In the genomic region with DNA sequence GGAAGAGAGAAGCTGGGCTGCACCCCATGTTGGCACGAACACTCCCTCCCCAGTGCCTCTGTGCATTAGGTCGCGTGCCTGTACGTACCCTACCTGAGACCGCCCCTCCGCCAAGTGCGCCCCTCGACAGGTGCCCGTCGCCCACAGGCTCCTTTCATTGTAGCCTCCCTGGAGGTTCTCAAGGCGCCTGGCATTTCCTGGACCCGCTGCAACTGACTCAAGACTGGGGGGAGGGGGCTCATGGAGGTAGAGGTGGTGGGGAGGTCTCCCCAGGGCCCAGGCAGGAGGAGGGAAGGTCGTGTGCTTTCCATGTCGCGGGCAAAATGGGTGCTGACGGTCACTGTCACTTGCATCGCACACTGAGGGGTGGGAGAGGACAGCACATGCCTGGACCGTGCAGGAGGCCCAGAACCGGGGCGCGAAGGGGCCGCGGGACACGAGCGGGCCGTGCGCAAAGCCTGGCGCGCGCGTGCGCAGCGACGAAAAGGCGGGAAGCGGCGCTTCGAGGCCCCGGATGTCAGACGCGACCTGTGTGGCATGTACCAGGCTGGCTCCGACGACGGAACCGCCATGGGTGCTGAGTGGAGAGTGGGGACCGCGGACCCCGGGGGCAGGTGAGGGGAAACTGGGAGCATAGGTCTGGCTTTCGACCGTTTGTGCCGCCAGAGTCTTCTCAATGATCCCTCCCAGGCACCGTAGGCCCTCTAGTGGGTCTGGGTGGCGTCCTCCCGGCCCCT, we compare ENCODE assay signal across 10 cellular contexts. TPM values are rescaled to one million over a fixed set of nuclear protein-coding genes. Genes with fewer than 3 reads are reported as not detected.
DNase-seq lines count a peak whose midpoint lies in the region; ATAC-seq and TF ChIP-seq lines count a peak whose summit lies in the region.
"Had no signal": no experiment of that assay in that cellular context is flagged by ENCODE, and none has a peak within 500 bp of the region (broad histone marks: within the 10 kb centered on the region; RNA-seq: fewer than 3 reads in every experiment).

No MANE protein-coding gene starts in this region.

- no peak overlapping the region for H2AFZ ChIP-seq in osteoblast (ENCODE audit: low read length)

- TF ChIP-seq CTCF in natural killer cell (IDR thresholded peaks at IDR 0.05) (no peak), osteoblast (IDR thresholded peaks at IDR 0.05; ENCODE audit: extremely low read depth, low read depth, low read length) (no peak), vagina (IDR thresholded peaks at IDR 0.05) (no peak)

- H3K9me3 Mint-ChIP-seq in natural killer cell = no peaks in the 10 kb centered on the region
- H3K9me3 Mint-ChIP-seq in natural killer cell treated with Interleukin-12 subunit alpha and Interleukin-12 subunit beta and Interleukin-15 and Interleukin-18, amount 100 ng/mL, for 72 hours = no peaks in the 10 kb centered on the region

- H3K27ac ChIP-seq in cingulate gyrus (ENCODE audit: low read depth, low read length) (peak overlapping the region; percentile 19), osteoblast (ENCODE audit: low read depth, low read length) (no peak overlapping the region), vagina (peak overlapping the region; percentile 99)

- H3K4me3 Mint-ChIP-seq in natural killer cell = peak overlapping the region; percentile 28
- H3K4me3 Mint-ChIP-seq in natural killer cell treated with Interleukin-12 subunit alpha and Interleukin-12 subunit beta and Interleukin-15 and Interleukin-18, amount 100 ng/mL, for 72 hours = no peak overlapping the region

- H3K4me1 Mint-ChIP-seq in natural killer cell = peaks cover 18 to 25% of the 10 kb centered on the region in 2 donors
- peaks cover 15 to 24% of the 10 kb centered on the region in 2 donors for H3K4me1 Mint-ChIP-seq in natural killer cell treated with Interleukin-12 subunit alpha and Interleukin-12 subunit beta and Interleukin-15 and Interleukin-18, amount 100 ng/mL, for 72 hours (ENCODE audit: low read depth in 2 of 2)

- H4K20me1 ChIP-seq in osteoblast (ENCODE audit: insufficient read depth, low read length) = peaks cover 32% of the 10 kb centered on the region

- H3K36me3 ChIP-seq in osteoblast (ENCODE audit: insufficient read depth, low read length) (peaks cover 5% of the 10 kb centered on the region), vagina (no peaks in the 10 kb centered on the region)

- H3K4me2 ChIP-seq in osteoblast (ENCODE audit: insufficient read depth, low read length) = no peak overlapping the region

- intact Hi-C loops in natural killer cell (cut with micrococcal nuclease) (no loop called here), vagina (cut with DNase I) (no loop called here)

- TF ChIP-seq POLR2A in vagina (IDR thresholded peaks at IDR 0.05) = no peak

- H3K27ac Mint-ChIP-seq in natural killer cell = no peak overlapping the region
- H3K27ac Mint-ChIP-seq in natural killer cell treated with Interleukin-12 subunit alpha and Interleukin-12 subunit beta and Interleukin-15 and Interleukin-18, amount 100 ng/mL, for 72 hours = no peak overlapping the region

- H3K4me3 ChIP-seq in osteoblast (ENCODE audit: insufficient read depth, low read length) (no peak overlapping the region), vagina (peak overlapping the region; percentile 47 to 50)

- no peaks in the 10 kb centered on the region for H3K27me3 ChIP-seq in osteoblast (ENCODE audit: insufficient read depth, low read length)
- H3K27me3 ChIP-seq in vagina = no peaks in the 10 kb centered on the region

- peaks cover 99% of the 10 kb centered on the region for H3K79me2 ChIP-seq in osteoblast (ENCODE audit: insufficient read depth, low read length)

- H3K9me3 ChIP-seq in osteoblast (ENCODE audit: low read depth, low read length) (no peaks in the 10 kb centered on the region), vagina (no peaks in the 10 kb centered on the region)

- H3K27me3 Mint-ChIP-seq in natural killer cell (ENCODE audit: low read depth in 2 of 2) = peaks cover 46 to 67% of the 10 kb centered on the region in 2 donors
- H3K27me3 Mint-ChIP-seq in natural killer cell treated with Interleukin-12 subunit alpha and Interleukin-12 subunit beta and Interleukin-15 and Interleukin-18, amount 100 ng/mL, for 72 hours = peaks cover 37 to 43% of the 10 kb centered on the region in 2 donors

- DNase-seq in natural killer cell = no peak
- no peak for DNase-seq in natural killer cell treated with Interleukin-12 subunit alpha and Interleukin-12 subunit beta and Interleukin-15 and Interleukin-18, amount 100 ng/mL, for 72 hours (ENCODE audit: low spot score)
- peak; percentile 73 for DNase-seq in osteoblast (ENCODE audit: insufficient read length, low spot score, missing footprints)
- DNase-seq in vagina (ENCODE audit: extremely low spot score in 2 of 2) = no peak
- DNase-seq in activated gamma-delta T cell treated with Interleukin-2 at 50 U/mL for 16 hours = no peak
- DNase-seq in RKO (ENCODE audit: low spot score) = no peak
- DNase-seq: NCI-H446 had no signal

- peaks cover 45% of the 10 kb centered on the region for H3K4me1 ChIP-seq in osteoblast (ENCODE audit: insufficient read depth, low read length)
- H3K4me1 ChIP-seq in vagina = peaks cover 97% of the 10 kb centered on the region

- H3K36me3 Mint-ChIP-seq in natural killer cell = no peaks in the 10 kb centered on the region
- H3K36me3 Mint-ChIP-seq in natural killer cell treated with Interleukin-12 subunit alpha and Interleukin-12 subunit beta and Interleukin-15 and Interleukin-18, amount 100 ng/mL, for 72 hours = no peaks in the 10 kb centered on the region

- no peak for ATAC-seq in natural killer cell
- no peak for ATAC-seq in natural killer cell treated with Interleukin-12 subunit alpha and Interleukin-12 subunit beta and Interleukin-15 and Interleukin-18, amount 100 ng/mL, for 72 hours
- ATAC-seq in HG03135 (IDR thresholded peaks at IDR 0.05; ENCODE audit: unreplicated experiment) = no peak
- ATAC-seq: SK-N-SH treated with all-trans-retinoic acid at 6 μM for 48 hours had no signal

RNA-seq across cellular contexts. Expression of a gene that starts 16.5 kb away (rescaled TPM):
- total RNA-seq in natural killer cell (1 to 10 TPM in 2 of 3 donors, under 1 TPM in 1; 0.61 to 2.1 (median 1.3) TPM), osteoblast (114 and 122 TPM in 2 replicates), vagina (81.8 TPM)
- under 1 TPM; 0.31 to 0.89 TPM for total RNA-seq in natural killer cell treated with Interleukin-12 subunit alpha and Interleukin-12 subunit beta and Interleukin-15 and Interleukin-18, amount 100 ng/mL, for 72 hours

RNA-seq across cellular contexts. Expression of a gene that starts 42.4 kb away (rescaled TPM):
- not detected for total RNA-seq in natural killer cell
- not detected for total RNA-seq in natural killer cell treated with Interleukin-12 subunit alpha and Interleukin-12 subunit beta and Interleukin-15 and Interleukin-18, amount 100 ng/mL, for 72 hours
- total RNA-seq in osteoblast = not detected in 2 replicates
- total RNA-seq in vagina = not detected

RNA-seq across cellular contexts. Expression of a gene that starts 54.8 kb away (rescaled TPM):
- total RNA-seq in natural killer cell = 1 to 10 TPM; 5.3 to 7.1 (median 5.7) TPM
- 10 to 100 TPM; 15.9 to 32.3 TPM for total RNA-seq in natural killer cell treated with Interleukin-12 subunit alpha and Interleukin-12 subunit beta and Interleukin-15 and Interleukin-18, amount 100 ng/mL, for 72 hours
- total RNA-seq in osteoblast = 15.2 and 16.8 TPM in 2 replicates
- total RNA-seq in vagina = 80.3 TPM

Comparison
In these comparisons a context has a peak if more than half of its experiments do, and no peak if none do; other contexts are left out.
1. RNA of a gene that starts 16.5 kb away (total RNA-seq): 114 to 122 TPM in osteoblast and 81.8 TPM in vagina (single experiment); 0.61 to 2.1 TPM in natural killer cell and 0.31 to 0.89 TPM in natural killer cell treated with Interleukin-12 subunit alpha and Interleukin-12 subunit beta and Interleukin-15 and Interleukin-18, amount 100 ng/mL, for 72 hours; every median in the first group is over 10 times any median in the second.